Comparison of ENCODE assay signal across 16 cellular contexts in genomic region chr17:82043507-82043906, GRCh38. TPM values are rescaled to one million over a fixed set of nuclear protein-coding genes. Genes with fewer than 3 reads are reported as not detected.
DNase-seq lines count a peak whose midpoint lies in the region; ATAC-seq, FAIRE-seq and TF ChIP-seq lines count a peak whose summit lies in the region.
"Had no signal": no experiment of that assay in that cellular context is flagged by ENCODE, and none has a peak within 500 bp of the region (broad histone marks: within the 10 kb centered on the region; RNA-seq: fewer than 3 reads in every experiment).

No MANE protein-coding gene starts in this region.

- no peak overlapping the region for H3K9ac ChIP-seq in HepG2 (ENCODE audit: insufficient read depth, low read depth, low read length)

- no peak for TF ChIP-seq EP300 in HepG2 (IDR thresholded peaks at IDR 0.05; ENCODE audit: low read depth in 2 of 2, low read length in 2 of 2)
- TF ChIP-seq EP300 in HepG2 (CRISPR knock-in tag; IDR thresholded peaks at IDR 0.05; ENCODE audit: borderline replicate concordance): no peak

- BruUV-seq in HepG2 (replicated peaks; lab: Mats Ljungman, UMichigan): no TSS peak

- no peaks in the 10 kb centered on the region for H4K20me1 ChIP-seq in HepG2 (ENCODE audit: insufficient read depth, low read length)

- H3K9me3 ChIP-seq in HepG2 (ENCODE audit: low read length): no peaks in the 10 kb centered on the region
- no peaks in the 10 kb centered on the region for H3K9me3 ChIP-seq in right lobe of liver
- H3K9me3 ChIP-seq in WERI-Rb-1 (ENCODE audit: severe bottlenecking): no peaks in the 10 kb centered on the region
- H3K9me3 ChIP-seq in effector memory CD4-positive, alpha-beta T cell (ENCODE audit: control insufficient read depth, low read length): no peaks in the 10 kb centered on the region

- no peak for DNase-seq in HepG2 (ENCODE audit: low spot score)
- no peak for DNase-seq in right lobe of liver
- DNase-seq in WERI-Rb-1: peak; percentile 69
- DNase-seq in iPS-NIHi11 (ENCODE audit: low spot score): peak; percentile 51
- DNase-seq in pons (ENCODE audit: low spot score): no peak
- DNase-seq in effector memory CD4-positive, alpha-beta T cell: no peak
- DNase-seq: CD8-positive, alpha-beta T cell; COR-L47; DMS153; DND-41; GDM1 had no signal

- H3K4me2 ChIP-seq in HepG2 (ENCODE audit: low read depth, low read length): no peak overlapping the region

- POLR2A ChIA-PET in HepG2 (lab: Yijun Ruan, JAX): interaction anchor here (0.8 to 2.6 kb wide), 4 partner anchors 8 to 107 kb away, joined by 3 to 12 read pairs (median 3); partner anchors contain the start of genes GPS1, PYCR1 and RFNG

- H3K4me3 ChIP-seq in HepG2 (replicated peaks in 1 of 3; ENCODE audit: insufficient read depth in 1 of 3, low read depth in 2 of 3, low read length in 3 of 3): no peak overlapping the region
- H3K4me3 ChIP-seq in right lobe of liver: no peak overlapping the region
- H3K4me3 ChIP-seq in WERI-Rb-1 (ENCODE audit: low read depth, low read length): no peak overlapping the region
- H3K4me3 ChIP-seq in effector memory CD4-positive, alpha-beta T cell (ENCODE audit: insufficient read depth, low read depth, low read length, poor library complexity, severe bottlenecking): no peak overlapping the region

- H3K27me3 ChIP-seq in HepG2 (ENCODE audit: control insufficient read depth in 1 of 2, insufficient read depth in 2 of 2, low read length in 2 of 2) (no peaks in the 10 kb centered on the region), right lobe of liver (no peaks in the 10 kb centered on the region), WERI-Rb-1 (ENCODE audit: insufficient read depth, low read depth, severe bottlenecking) (no peaks in the 10 kb centered on the region)
- no peaks in the 10 kb centered on the region for H3K27me3 ChIP-seq in effector memory CD4-positive, alpha-beta T cell (replicated peaks; ENCODE audit: control insufficient read depth, insufficient read depth, low read length, poor library complexity, severe bottlenecking)

- H3K27ac ChIP-seq in HepG2 (ENCODE audit: extremely low read length, insufficient read depth, low read length): no peak overlapping the region
- no peak overlapping the region for H3K27ac ChIP-seq in right lobe of liver
- H3K27ac ChIP-seq in WERI-Rb-1: peak overlapping the region; percentile 5; the same call in 1 of the 2 replicates
- H3K27ac ChIP-seq in effector memory CD4-positive, alpha-beta T cell (ENCODE audit: insufficient read depth, low read length, poor library complexity, severe bottlenecking): no peak overlapping the region
- H3K27ac ChIP-seq: 22Rv1 had no signal

- WGBS in HepG2 (ENCODE audit: low lambda C conversion rate): 65% methylated on average over 15 of the region's 16 CpGs
- 82% methylated on average over 9 of the region's 16 CpGs for WGBS in right lobe of liver (ENCODE audit: insufficient coverage, low coverage, low lambda C conversion rate, missing lambda C conversion rate)

- no peaks in the 10 kb centered on the region for H3K79me2 ChIP-seq in HepG2 (ENCODE audit: insufficient read depth, low read length)

- no peak overlapping the region for H2AFZ ChIP-seq in HepG2 (ENCODE audit: low read length)

- in situ Hi-C loops in HepG2 (cut with HindIII; ENCODE audit: extremely low pct_ligation_motif_present, low pct_unique_long_range_greater_than_20kb): no loop called here

- no peak for TF ChIP-seq RAD21 in HepG2 (CRISPR knock-in tag; IDR thresholded peaks at IDR 0.05)

- no peak for FAIRE-seq in HepG2 (lab: Jason Lieb, UNC)
- FAIRE-seq: D721Med, GM12892 had no signal

- CTCF ChIA-PET in HepG2 (lab: Yijun Ruan, JAX; ENCODE audit: low intra/inter-chr PET ratio, low total read pairs): no interaction called here

- H3K4me1 ChIP-seq in HepG2 (ENCODE audit: insufficient read depth, low read length): peaks cover 51% of the 10 kb centered on the region
- H3K4me1 ChIP-seq in right lobe of liver: peaks cover 0 to 35% (median 15%) of the 10 kb centered on the region in 4 donors
- H3K4me1 ChIP-seq in effector memory CD4-positive, alpha-beta T cell (ENCODE audit: control insufficient read depth, insufficient read depth, low read length, poor library complexity, severe bottlenecking): no peaks in the 10 kb centered on the region

- ATAC-seq in HepG2 (peak; percentile 58), right lobe of liver (no peak), GM19397 (IDR thresholded peaks at IDR 0.05; ENCODE audit: unreplicated experiment) (no peak)
- ATAC-seq: CD8-positive, alpha-beta T cell had no signal

- TF ChIP-seq POLR2A in HepG2 (IDR thresholded peaks at IDR 0.05; ENCODE audit: insufficient read depth in 1 of 2, low read depth in 2 of 2, low read length in 2 of 2) (no peak), right lobe of liver (IDR thresholded peaks at IDR 0.05) (no peak)

- H3K36me3 ChIP-seq in HepG2 (replicated peaks in 1 of 2; ENCODE audit: control insufficient read depth in 1 of 2, insufficient read depth in 2 of 2, low read length in 2 of 2) (peaks cover 3 to 16% of the 10 kb centered on the region in 2 experiments; a peak in 3 of 5 replicates), right lobe of liver (peaks cover 0 to 3% (median under 1%) of the 10 kb centered on the region in 4 donors), WERI-Rb-1 (peaks cover 18% of the 10 kb centered on the region)
- H3K36me3 ChIP-seq in effector memory CD4-positive, alpha-beta T cell (ENCODE audit: control insufficient read depth, insufficient read depth, low read length): peaks cover 4% of the 10 kb centered on the region

- intact Hi-C loops in HepG2 (cut with micrococcal nuclease; ENCODE audit: unreplicated experiment): no loop called here
- intact Hi-C loops in right lobe of liver (cut with DNase I): no loop called here

- TF ChIP-seq CTCF in HepG2 (CRISPR knock-in tag; IDR thresholded peaks at IDR 0.05) (0 out of 2 replicates have a peak, but pooled peaks have one; percentile 9), right lobe of liver (IDR thresholded peaks at IDR 0.05) (no peak), WERI-Rb-1 (IDR thresholded peaks at IDR 0.05; ENCODE audit: low read depth, low read length) (no peak)

RNA-seq across cellular contexts. Expression of gene DCXR, which starts 6.0 kb away (rescaled TPM):
- total RNA-seq in HepG2 (2016; rRNA removed; fragmentation: Illumina TruSeq; extraction: Trizol): 286 and 311 TPM in 2 replicates
- total RNA-seq in HepG2 (2016; cell fraction: cytosol; rRNA removed; fragmentation: Illumina TruSeq; extraction: Trizol; ENCODE audit: low read depth): 275 and 353 TPM in 2 replicates
- total RNA-seq in HepG2 (2016; cell fraction: insoluble cytoplasmic fraction; rRNA removed; fragmentation: Illumina TruSeq; extraction: Trizol): 302 and 321 TPM in 2 replicates
- 228 and 297 TPM in 2 replicates for total RNA-seq in HepG2 (2016; cell fraction: membrane; rRNA removed; fragmentation: Illumina TruSeq; extraction: Trizol)
- total RNA-seq in HepG2 (2016; cell fraction: nucleus; rRNA removed; fragmentation: Illumina TruSeq; extraction: Trizol): 132 and 152 TPM in 2 replicates
- 287 and 290 TPM in 2 replicates for polyA plus RNA-seq in HepG2 (2011; rRNA removed)
- polyA plus RNA-seq in HepG2 (2011; cell fraction: cytosol; rRNA removed): 253 and 424 TPM in 2 replicates
- 645 and 737 TPM in 2 replicates for polyA plus RNA-seq in HepG2 (2011; cell fraction: nucleus; rRNA removed)
- polyA plus RNA-seq in HepG2 (2012): 190 and 266 TPM in 2 replicates
- polyA plus RNA-seq in HepG2 (2016; cell fraction: cytosol; fragmentation: Illumina TruSeq; extraction: Trizol; ENCODE audit: low read depth): 398 and 426 TPM in 2 replicates
- 296 and 330 TPM in 2 replicates for polyA plus RNA-seq in HepG2 (2016; cell fraction: insoluble cytoplasmic fraction; fragmentation: Illumina TruSeq; extraction: Trizol; ENCODE audit: low read depth)
- 308 and 335 TPM in 2 replicates for polyA plus RNA-seq in HepG2 (2016; cell fraction: membrane; fragmentation: Illumina TruSeq; extraction: Trizol; ENCODE audit: low read depth)
- polyA plus RNA-seq in HepG2 (2016; cell fraction: nucleus; fragmentation: Illumina TruSeq; extraction: Trizol; ENCODE audit: insufficient read depth, low read depth): 280 and 299 TPM in 2 replicates
- polyA minus RNA-seq in HepG2 (2011; rRNA and poly(A)+ RNA removed; ENCODE audit: low replicate concordance): 73.9 and 172 TPM in 2 replicates
- polyA minus RNA-seq in HepG2 (2011; cell fraction: cytosol; rRNA and poly(A)+ RNA removed): 52.1 and 74.6 TPM in 2 replicates
- polyA minus RNA-seq in HepG2 (2011; cell fraction: nucleus; rRNA and poly(A)+ RNA removed): 61.5 and 67.5 TPM in 2 replicates
- 1,000 to 10,000 TPM in 2 of 6 experiments, 100 to 1,000 TPM in 4; 389 to 1,607 (median 735) TPM for total RNA-seq in right lobe of liver

RNA-seq across cellular contexts. Expression of gene RFNG, which starts 8.1 kb away (rescaled TPM):
- total RNA-seq in HepG2 (2016; rRNA removed; fragmentation: Illumina TruSeq; extraction: Trizol) (27.8 and 64.0 TPM in 2 replicates), right lobe of liver (10 to 100 TPM; 29.9 to 53.3 (median 43.7) TPM)
- 72.5 and 73.8 TPM in 2 replicates for total RNA-seq in HepG2 (2016; cell fraction: cytosol; rRNA removed; fragmentation: Illumina TruSeq; extraction: Trizol; ENCODE audit: low read depth)
- total RNA-seq in HepG2 (2016; cell fraction: insoluble cytoplasmic fraction; rRNA removed; fragmentation: Illumina TruSeq; extraction: Trizol): 23.6 and 61.0 TPM in 2 replicates
- total RNA-seq in HepG2 (2016; cell fraction: membrane; rRNA removed; fragmentation: Illumina TruSeq; extraction: Trizol): 95.0 and 98.0 TPM in 2 replicates
- total RNA-seq in HepG2 (2016; cell fraction: nucleus; rRNA removed; fragmentation: Illumina TruSeq; extraction: Trizol): 53.3 and 60.7 TPM in 2 replicates
- 61.4 and 90.6 TPM in 2 replicates for polyA plus RNA-seq in HepG2 (2011; rRNA removed)
- polyA plus RNA-seq in HepG2 (2011; cell fraction: cytosol; rRNA removed): 36.1 and 62.0 TPM in 2 replicates
- 548 and 733 TPM in 2 replicates for polyA plus RNA-seq in HepG2 (2011; cell fraction: nucleus; rRNA removed)
- polyA plus RNA-seq in HepG2 (2012): 60.9 and 71.7 TPM in 2 replicates
- 106 and 121 TPM in 2 replicates for polyA plus RNA-seq in HepG2 (2016; cell fraction: cytosol; fragmentation: Illumina TruSeq; extraction: Trizol; ENCODE audit: low read depth)
- 35.7 and 47.7 TPM in 2 replicates for polyA plus RNA-seq in HepG2 (2016; cell fraction: insoluble cytoplasmic fraction; fragmentation: Illumina TruSeq; extraction: Trizol; ENCODE audit: low read depth)
- polyA plus RNA-seq in HepG2 (2016; cell fraction: membrane; fragmentation: Illumina TruSeq; extraction: Trizol; ENCODE audit: low read depth): 128 and 132 TPM in 2 replicates
- 227 and 229 TPM in 2 replicates for polyA plus RNA-seq in HepG2 (2016; cell fraction: nucleus; fragmentation: Illumina TruSeq; extraction: Trizol; ENCODE audit: insufficient read depth, low read depth)
- 12.3 and 58.2 TPM in 2 replicates for polyA minus RNA-seq in HepG2 (2011; rRNA and poly(A)+ RNA removed; ENCODE audit: low replicate concordance)
- polyA minus RNA-seq in HepG2 (2011; cell fraction: cytosol; rRNA and poly(A)+ RNA removed): 21.9 and 29.0 TPM in 2 replicates
- 29.7 and 35.9 TPM in 2 replicates for polyA minus RNA-seq in HepG2 (2011; cell fraction: nucleus; rRNA and poly(A)+ RNA removed)

RNA-seq across cellular contexts. Expression of gene GPS1, which starts 8.2 kb away (rescaled TPM):
- 106 and 124 TPM in 2 replicates for total RNA-seq in HepG2 (2016; rRNA removed; fragmentation: Illumina TruSeq; extraction: Trizol)
- 87.3 and 88.2 TPM in 2 replicates for total RNA-seq in HepG2 (2016; cell fraction: cytosol; rRNA removed; fragmentation: Illumina TruSeq; extraction: Trizol; ENCODE audit: low read depth)
- 99.7 and 134 TPM in 2 replicates for total RNA-seq in HepG2 (2016; cell fraction: insoluble cytoplasmic fraction; rRNA removed; fragmentation: Illumina TruSeq; extraction: Trizol)
- total RNA-seq in HepG2 (2016; cell fraction: membrane; rRNA removed; fragmentation: Illumina TruSeq; extraction: Trizol): 96.5 and 111 TPM in 2 replicates
- 89.5 and 106 TPM in 2 replicates for total RNA-seq in HepG2 (2016; cell fraction: nucleus; rRNA removed; fragmentation: Illumina TruSeq; extraction: Trizol)
- polyA plus RNA-seq in HepG2 (2011; rRNA removed): 128 and 161 TPM in 2 replicates
- 107 and 157 TPM in 2 replicates for polyA plus RNA-seq in HepG2 (2011; cell fraction: cytosol; rRNA removed)
- 389 and 467 TPM in 2 replicates for polyA plus RNA-seq in HepG2 (2011; cell fraction: nucleus; rRNA removed)
- 102 and 120 TPM in 2 replicates for polyA plus RNA-seq in HepG2 (2012)
- polyA plus RNA-seq in HepG2 (2016; cell fraction: cytosol; fragmentation: Illumina TruSeq; extraction: Trizol; ENCODE audit: low read depth): 96.5 and 102 TPM in 2 replicates
- 120 and 146 TPM in 2 replicates for polyA plus RNA-seq in HepG2 (2016; cell fraction: insoluble cytoplasmic fraction; fragmentation: Illumina TruSeq; extraction: Trizol; ENCODE audit: low read depth)
- polyA plus RNA-seq in HepG2 (2016; cell fraction: membrane; fragmentation: Illumina TruSeq; extraction: Trizol; ENCODE audit: low read depth): 103 and 104 TPM in 2 replicates
- 225 and 229 TPM in 2 replicates for polyA plus RNA-seq in HepG2 (2016; cell fraction: nucleus; fragmentation: Illumina TruSeq; extraction: Trizol; ENCODE audit: insufficient read depth, low read depth)
- 182 and 265 TPM in 2 replicates for polyA minus RNA-seq in HepG2 (2011; rRNA and poly(A)+ RNA removed; ENCODE audit: low replicate concordance)
- polyA minus RNA-seq in HepG2 (2011; cell fraction: cytosol; rRNA and poly(A)+ RNA removed): 76.6 and 80.3 TPM in 2 replicates
- 60.2 and 61.0 TPM in 2 replicates for polyA minus RNA-seq in HepG2 (2011; cell fraction: nucleus; rRNA and poly(A)+ RNA removed)
- total RNA-seq in right lobe of liver: 10 to 100 TPM; 46.5 to 93.5 (median 62.1) TPM

RNA-seq across cellular contexts. Expression of gene RAC3, which starts 12.0 kb away (rescaled TPM):
- total RNA-seq in HepG2 (2016; rRNA removed; fragmentation: Illumina TruSeq; extraction: Trizol) (4.0 and 10.5 TPM in 2 replicates), right lobe of liver (1 to 10 TPM; 3.4 to 9.0 (median 5.4) TPM)
- 6.8 and 9.8 TPM in 2 replicates for total RNA-seq in HepG2 (2016; cell fraction: cytosol; rRNA removed; fragmentation: Illumina TruSeq; extraction: Trizol; ENCODE audit: low read depth)
- 3.9 and 12.6 TPM in 2 replicates for total RNA-seq in HepG2 (2016; cell fraction: insoluble cytoplasmic fraction; rRNA removed; fragmentation: Illumina TruSeq; extraction: Trizol)
- 7.3 and 10.1 TPM in 2 replicates for total RNA-seq in HepG2 (2016; cell fraction: membrane; rRNA removed; fragmentation: Illumina TruSeq; extraction: Trizol)
- total RNA-seq in HepG2 (2016; cell fraction: nucleus; rRNA removed; fragmentation: Illumina TruSeq; extraction: Trizol): 11.7 and 12.9 TPM in 2 replicates
- 21.3 and 24.1 TPM in 2 replicates for polyA plus RNA-seq in HepG2 (2011; rRNA removed)
- polyA plus RNA-seq in HepG2 (2011; cell fraction: cytosol; rRNA removed): 12.8 and 16.7 TPM in 2 replicates
- polyA plus RNA-seq in HepG2 (2011; cell fraction: nucleus; rRNA removed): 111 and 165 TPM in 2 replicates
- polyA plus RNA-seq in HepG2 (2012): 6.3 and 10.6 TPM in 2 replicates
- 10.4 and 12.0 TPM in 2 replicates for polyA plus RNA-seq in HepG2 (2016; cell fraction: cytosol; fragmentation: Illumina TruSeq; extraction: Trizol; ENCODE audit: low read depth)
- 6.0 and 7.2 TPM in 2 replicates for polyA plus RNA-seq in HepG2 (2016; cell fraction: insoluble cytoplasmic fraction; fragmentation: Illumina TruSeq; extraction: Trizol; ENCODE audit: low read depth)
- polyA plus RNA-seq in HepG2 (2016; cell fraction: membrane; fragmentation: Illumina TruSeq; extraction: Trizol; ENCODE audit: low read depth): 8.8 and 10.0 TPM in 2 replicates
- 45.9 and 51.6 TPM in 2 replicates for polyA plus RNA-seq in HepG2 (2016; cell fraction: nucleus; fragmentation: Illumina TruSeq; extraction: Trizol; ENCODE audit: insufficient read depth, low read depth)
- polyA minus RNA-seq in HepG2 (2011; rRNA and poly(A)+ RNA removed; ENCODE audit: low replicate concordance): 12.6 and 13.2 TPM in 2 replicates
- polyA minus RNA-seq in HepG2 (2011; cell fraction: cytosol; rRNA and poly(A)+ RNA removed): 3.0 and 3.6 TPM in 2 replicates
- 6.7 and 7.6 TPM in 2 replicates for polyA minus RNA-seq in HepG2 (2011; cell fraction: nucleus; rRNA and poly(A)+ RNA removed)
- polyA plus RNA-seq: CD14-positive monocyte had no signal

RNA-seq across cellular contexts. Expression of gene LRRC45, which starts 20.4 kb away (rescaled TPM):
- total RNA-seq in HepG2 (2016; rRNA removed; fragmentation: Illumina TruSeq; extraction: Trizol) (21.4 and 48.1 TPM in 2 replicates), right lobe of liver (10 to 100 TPM in 3 of 6 experiments, 1 to 10 TPM in 3; 4.9 to 15.6 (median 11.9) TPM)
- total RNA-seq in HepG2 (2016; cell fraction: cytosol; rRNA removed; fragmentation: Illumina TruSeq; extraction: Trizol; ENCODE audit: low read depth): 30.2 and 31.8 TPM in 2 replicates
- 20.6 and 49.6 TPM in 2 replicates for total RNA-seq in HepG2 (2016; cell fraction: insoluble cytoplasmic fraction; rRNA removed; fragmentation: Illumina TruSeq; extraction: Trizol)
- total RNA-seq in HepG2 (2016; cell fraction: membrane; rRNA removed; fragmentation: Illumina TruSeq; extraction: Trizol): 14.9 and 19.0 TPM in 2 replicates
- 49.7 and 54.4 TPM in 2 replicates for total RNA-seq in HepG2 (2016; cell fraction: nucleus; rRNA removed; fragmentation: Illumina TruSeq; extraction: Trizol)
- 11.6 and 14.1 TPM in 2 replicates for polyA plus RNA-seq in HepG2 (2011; rRNA removed)
- 5.5 and 10.0 TPM in 2 replicates for polyA plus RNA-seq in HepG2 (2011; cell fraction: cytosol; rRNA removed)
- 112 and 182 TPM in 2 replicates for polyA plus RNA-seq in HepG2 (2011; cell fraction: nucleus; rRNA removed)
- 7.5 and 8.8 TPM in 2 replicates for polyA plus RNA-seq in HepG2 (2012)
- 3.3 and 4.2 TPM in 2 replicates for polyA plus RNA-seq in HepG2 (2016; cell fraction: cytosol; fragmentation: Illumina TruSeq; extraction: Trizol; ENCODE audit: low read depth)
- 19.5 and 19.7 TPM in 2 replicates for polyA plus RNA-seq in HepG2 (2016; cell fraction: insoluble cytoplasmic fraction; fragmentation: Illumina TruSeq; extraction: Trizol; ENCODE audit: low read depth)
- polyA plus RNA-seq in HepG2 (2016; cell fraction: membrane; fragmentation: Illumina TruSeq; extraction: Trizol; ENCODE audit: low read depth): 9.1 and 9.2 TPM in 2 replicates
- polyA plus RNA-seq in HepG2 (2016; cell fraction: nucleus; fragmentation: Illumina TruSeq; extraction: Trizol; ENCODE audit: insufficient read depth, low read depth): 129 and 136 TPM in 2 replicates
- polyA minus RNA-seq in HepG2 (2011; rRNA and poly(A)+ RNA removed; ENCODE audit: low replicate concordance): 11.1 and 15.7 TPM in 2 replicates
- 6.1 and 8.2 TPM in 2 replicates for polyA minus RNA-seq in HepG2 (2011; cell fraction: cytosol; rRNA and poly(A)+ RNA removed)
- 25.0 and 27.2 TPM in 2 replicates for polyA minus RNA-seq in HepG2 (2011; cell fraction: nucleus; rRNA and poly(A)+ RNA removed)

Comparison
In these comparisons a context has a peak if more than half of its experiments do, and no peak if none do; other contexts are left out.
1. DNase-seq: peak in WERI-Rb-1 (single experiment) and iPS-NIHi11 (single experiment); none in HepG2 (single experiment), right lobe of liver (0 of 3), pons (single experiment) and effector memory CD4-positive, alpha-beta T cell (0 of 3).